9 cellular contexts compared by ENCODE assay signal in genomic region chr11:2497951-2498350, GRCh38. TPM values are rescaled to one million over a fixed set of nuclear protein-coding genes. Genes with fewer than 3 reads are reported as not detected.
A peak's percentile ranks its signal among the peaks of the same experiment; 100 is the strongest.
DNase-seq lines count a peak whose midpoint lies in the region; ATAC-seq and TF ChIP-seq lines count a peak whose summit lies in the region.
"Not testable (repeated sequence)": the region's sequence is repeated elsewhere in the genome, so short reads cannot be mapped to it uniquely, and the experiment has no call there.
"Had no signal": no experiment of that assay in that cellular context is flagged by ENCODE, and none has a peak within 500 bp of the region (broad histone marks: within the 10 kb centered on the region; RNA-seq: fewer than 3 reads in every experiment).

No MANE protein-coding gene starts in this region.

- H3K4me1 ChIP-seq in stomach, result not testable (repeated sequence)

- peaks cover 19% of the 10 kb centered on the region for H3K9me3 Mint-ChIP-seq in natural killer cell treated with Interleukin-12 subunit alpha and Interleukin-12 subunit beta and Interleukin-15 and Interleukin-18, amount 100 ng/mL, for 72 hours

- TF ChIP-seq POLR2A in stomach (IDR thresholded peaks at IDR 0.05), result not testable (repeated sequence)

- TF ChIP-seq CTCF in VCaP (conservative IDR thresholded peaks at IDR 0.05); stomach (IDR thresholded peaks at IDR 0.05): not testable (repeated sequence)

- H3K27me3 ChIP-seq in stomach, result peaks cover 0 to 11% (median 0%) of the 10 kb centered on the region in 3 donors

- intact Hi-C loops in cardiac septum (cut with DNase I); stomach (cut with DNase I; ENCODE audit: low total_unique reads): not testable (repeated sequence)

- H3K27ac Mint-ChIP-seq in natural killer cell treated with Interleukin-12 subunit alpha and Interleukin-12 subunit beta and Interleukin-15 and Interleukin-18, amount 100 ng/mL, for 72 hours, result not testable (repeated sequence)

- H3K9me3 ChIP-seq in stomach, result peaks cover 0 to 38% (median 21%) of the 10 kb centered on the region in 4 donors

- not testable (repeated sequence) for H3K4me3 Mint-ChIP-seq in natural killer cell treated with Interleukin-12 subunit alpha and Interleukin-12 subunit beta and Interleukin-15 and Interleukin-18, amount 100 ng/mL, for 72 hours

- TF ChIP-seq EP300 in stomach (IDR thresholded peaks at IDR 0.05), result not testable (repeated sequence)

- H3K36me3 ChIP-seq in stomach, result not testable (repeated sequence)

- peaks cover 52 to 79% of the 10 kb centered on the region in 2 donors for H3K27me3 Mint-ChIP-seq in natural killer cell treated with Interleukin-12 subunit alpha and Interleukin-12 subunit beta and Interleukin-15 and Interleukin-18, amount 100 ng/mL, for 72 hours

- H3K27ac ChIP-seq in VCaP, result peak overlapping the region; percentile 38; the same call in 1 of the 2 replicates
- H3K27ac ChIP-seq in stomach, result peak overlapping the region in 1 of 5 donors; percentile 4

- DNase-seq in activated CD8-positive, alpha-beta memory T cell treated with anti-CD3 and anti-CD28 coated beads, Interleukin-2, amount 50 U/mL, for 48 hours, result peak; percentile 40
- DNase-seq in cardiac septum (ENCODE audit: low spot score), result peak; percentile 51
- DNase-seq in natural killer cell treated with Interleukin-12 subunit alpha and Interleukin-12 subunit beta and Interleukin-15 and Interleukin-18, amount 100 ng/mL, for 72 hours (ENCODE audit: low spot score), result peak; percentile 25
- DNase-seq in stomach, result peak; percentile 16

- not testable (repeated sequence) for H3K4me1 Mint-ChIP-seq in natural killer cell treated with Interleukin-12 subunit alpha and Interleukin-12 subunit beta and Interleukin-15 and Interleukin-18, amount 100 ng/mL, for 72 hours (ENCODE audit: low read depth in 2 of 2)

- not testable (repeated sequence) for ATAC-seq in natural killer cell treated with Interleukin-12 subunit alpha and Interleukin-12 subunit beta and Interleukin-15 and Interleukin-18, amount 100 ng/mL, for 72 hours

- 89 to 100% (median 96%) methylated on average over 1 of the region's 1 CpG; no CpG with 5 or more reads in 1 of the 5 donors for WGBS in stomach, 5 donors

- H3K4me3 ChIP-seq in stomach, result not testable (repeated sequence)

- H3K36me3 Mint-ChIP-seq in natural killer cell treated with Interleukin-12 subunit alpha and Interleukin-12 subunit beta and Interleukin-15 and Interleukin-18, amount 100 ng/mL, for 72 hours, result peaks cover 54% of the 10 kb centered on the region

RNA-seq across cellular contexts. Expression of gene KCNQ1, which starts 53.1 kb away (rescaled TPM):
- total RNA-seq in cardiac septum (43.0 TPM), stomach (100 to 1,000 TPM in 1 of 5 donors, 10 to 100 TPM in 4; 12.1 to 155 (median 75.9) TPM)
- 1 to 10 TPM in 1 of 2 donors, under 1 TPM in 1; 0.19 to 1.4 TPM for total RNA-seq in natural killer cell treated with Interleukin-12 subunit alpha and Interleukin-12 subunit beta and Interleukin-15 and Interleukin-18, amount 100 ng/mL, for 72 hours
- 10 to 100 TPM; 29.3 to 55.8 (median 42.2) TPM for polyA plus RNA-seq in stomach
- total RNA-seq: A673 had no signal
- polyA plus RNA-seq: AG04450 had no signal

RNA-seq across cellular contexts. Expression of gene TRPM5, which starts 53.6 kb away (rescaled TPM):
- total RNA-seq in cardiac septum (not detected), stomach (10 to 100 TPM in 1 of 5 donors, under 1 TPM in 3, not detected in 1; 0.43 to 11.6 (median 0.50) TPM)
- total RNA-seq in natural killer cell treated with Interleukin-12 subunit alpha and Interleukin-12 subunit beta and Interleukin-15 and Interleukin-18, amount 100 ng/mL, for 72 hours, result not detected
- under 1 TPM; 0.15 to 0.61 (median 0.31) TPM for polyA plus RNA-seq in stomach
- total RNA-seq: A673, Caco-2, Calu3 had no signal
- polyA plus RNA-seq: AG04450 had no signal

Comparison
In these comparisons a context has a peak if more than half of its experiments do, and no peak if none do; other contexts are left out.
1. RNA of gene KCNQ1, which starts 53.1 kb away (total RNA-seq): 12.1 to 155 TPM in stomach and 43.0 TPM in cardiac septum (single experiment); 0.19 to 1.4 TPM in natural killer cell treated with Interleukin-12 subunit alpha and Interleukin-12 subunit beta and Interleukin-15 and Interleukin-18, amount 100 ng/mL, for 72 hours; every median in the first group is over 4 times any median in the second.
2. Peak in every context shown above with its lines, with median percentiles within 50 percentile points of each other: DNase-seq.